Comparison of ENCODE assay signal across 30 cellular contexts in the genomic region with DNA sequence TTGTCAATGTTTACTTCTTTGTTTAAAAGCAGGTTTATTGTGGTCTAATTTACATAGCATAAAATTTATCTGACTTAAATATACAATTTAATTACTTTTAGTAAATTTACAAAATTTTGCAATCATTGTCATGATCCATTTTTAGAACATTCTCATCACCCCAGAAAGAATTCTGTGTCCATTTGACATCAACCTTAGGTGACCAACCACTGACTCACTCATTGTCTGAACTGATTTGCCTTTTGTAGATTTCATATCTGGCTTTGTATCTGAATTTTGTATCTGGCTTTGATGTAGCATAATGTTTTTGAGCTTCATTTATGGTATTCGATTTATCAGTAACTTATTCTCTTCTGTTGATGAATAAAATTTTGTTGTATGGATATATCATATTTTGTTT. TPM values are rescaled to one million over a fixed set of nuclear protein-coding genes. Genes with fewer than 3 reads are reported as not detected.
"Had no signal": no experiment of that assay in that cellular context is flagged by ENCODE, and none has a peak within 500 bp of the region (broad histone marks: within the 10 kb centered on the region; RNA-seq: fewer than 3 reads in every experiment).

No MANE protein-coding gene starts in this region.

- DNase-seq: colonic mucosa; effector memory CD4-positive, alpha-beta T cell; erythroblast; esophagus squamous epithelium; foreskin melanocyte; glutamatergic neuron; heart right ventricle; hippocampal formation; left cardiac atrium; left lung; mesenchymal stem cell; midbrain; naive thymus-derived CD8-positive, alpha-beta T cell; nephron progenitor cell; nucleus accumbens; right cardiac atrium; sigmoid colon; stimulated activated CD4-positive, alpha-beta T cell treated with anti-CD3 and anti-CD28 coated beads, Interleukin-15, amount 100 ng/mL, for 24 hours; stimulated activated CD4-positive, alpha-beta T cell treated with anti-CD3 and anti-CD28 coated beads, Interleukin-4, amount 100 ng/mL, for 1 hour; stimulated activated CD8-positive, alpha-beta memory T cell treated with anti-CD3 and anti-CD28 coated beads, Interleukin-4, amount 100 ng/mL, for 48 hours; stimulated activated naive CD4-positive, alpha-beta T cell; stimulated activated naive CD8-positive, alpha-beta T cell treated with anti-CD3 and anti-CD28 coated beads, Interleukin-15, amount 100 ng/mL, for 72 hours; transverse colon; upper lobe of right lung; uterus had no signal

- H3K4me1 ChIP-seq: colonic mucosa, esophagus squamous epithelium, heart right ventricle, prostate gland, sigmoid colon, suprapubic skin, transverse colon, upper lobe of right lung, uterus had no signal

- H3K4me3 ChIP-seq: colonic mucosa, esophagus squamous epithelium, heart right ventricle, left lung, prostate gland, sigmoid colon, skin epidermis, suprapubic skin, transverse colon, upper lobe of right lung, uterus had no signal

- H3K9me3 ChIP-seq: colonic mucosa, esophagus squamous epithelium, heart right ventricle, left lung, prostate gland, sigmoid colon, suprapubic skin, transverse colon, upper lobe of right lung, uterus had no signal

- H3K36me3 ChIP-seq: colonic mucosa, esophagus squamous epithelium, heart right ventricle, left lung, prostate gland, sigmoid colon, suprapubic skin, transverse colon, upper lobe of right lung, uterus had no signal

- H3K27ac ChIP-seq: colonic mucosa, esophagus squamous epithelium, heart right ventricle, left lung, prostate gland, sigmoid colon, skin epidermis, suprapubic skin, transverse colon, upper lobe of right lung, uterus had no signal

- H3K27me3 ChIP-seq: colonic mucosa, esophagus squamous epithelium, heart right ventricle, left lung, sigmoid colon, suprapubic skin, transverse colon, upper lobe of right lung, uterus had no signal

RNA-seq across cellular contexts. Expression of gene EDNRB, which starts 40.4 kb away (rescaled TPM):
- total RNA-seq: chondrocyte; naive thymus-derived CD8-positive, alpha-beta T cell; osteocyte had no signal
- polyA plus RNA-seq: naive thymus-derived CD8-positive, alpha-beta T cell had no signal
